ENCODE assay signal across 19 cellular contexts in genomic region chr7:157407512-157408257, GRCh38.
DNase-seq lines count a peak whose midpoint lies in the region; ATAC-seq, FAIRE-seq and TF ChIP-seq lines count a peak whose summit lies in the region.
"Had no signal": no experiment of that assay in that cellular context is flagged by ENCODE, and none has a peak within 500 bp of the region (broad histone marks: within the 10 kb centered on the region; RNA-seq: fewer than 3 reads in every experiment).

No MANE protein-coding gene starts in this region.

- H3K79me2 ChIP-seq in GM23338 (replicated peaks; ENCODE audit: insufficient read depth): peaks cover 74% of the 10 kb centered on the region
- H3K79me2 ChIP-seq in astrocyte (ENCODE audit: insufficient read depth, low read length): peaks cover 25% of the 10 kb centered on the region

- TF ChIP-seq CTCF in GM23338 (conservative IDR thresholded peaks at IDR 0.05; ENCODE audit: low read depth in 2 of 2) (no peak), astrocyte (IDR thresholded peaks at IDR 0.05; ENCODE audit: insufficient read depth, low read depth, low read length) (no peak), natural killer cell (IDR thresholded peaks at IDR 0.05) (no peak), brain microvascular endothelial cell (IDR thresholded peaks at IDR 0.05; ENCODE audit: low read depth, low read length, missing control alignments) (no peak)

- 0 out of 2 replicates have a peak, but pooled peaks cover 3% of the 10 kb centered on the region for H3K36me3 ChIP-seq in GM23338 (ENCODE audit: insufficient read depth)
- H3K36me3 ChIP-seq in astrocyte (ENCODE audit: insufficient read depth, low read length): peaks cover 2% of the 10 kb centered on the region
- peaks cover 16% of the 10 kb centered on the region for H3K36me3 ChIP-seq in brain microvascular endothelial cell (replicated peaks)
- H3K36me3 ChIP-seq: HAP-1 had no signal

- no peak for FAIRE-seq in astrocyte (lab: Jason Lieb, UNC)

- H3K4me2 ChIP-seq in GM23338 (no peak overlapping the region), astrocyte (ENCODE audit: low read length) (no peak overlapping the region)

- H3K36me3 Mint-ChIP-seq in GM23338 (ENCODE audit: low read depth) (peaks cover 53% of the 10 kb centered on the region), astrocyte (ENCODE audit: low read depth, unreplicated experiment) (peaks cover 13% of the 10 kb centered on the region), natural killer cell (no peaks in the 10 kb centered on the region)

- no peaks in the 10 kb centered on the region for H3K9me2 ChIP-seq in GM23338 (ENCODE audit: insufficient read depth)

- H3F3A ChIP-seq in GM23338 (replicated peaks; ENCODE audit: low read depth): peaks cover 47% of the 10 kb centered on the region

- H4K20me1 ChIP-seq in GM23338 (replicated peaks; ENCODE audit: insufficient read depth) (peaks cover 42% of the 10 kb centered on the region), astrocyte (ENCODE audit: insufficient read depth, low read length) (peaks cover 78% of the 10 kb centered on the region)

- H3K4me3 Mint-ChIP-seq in GM23338 (no peak overlapping the region), astrocyte (ENCODE audit: unreplicated experiment) (no peak overlapping the region), natural killer cell (no peak overlapping the region)
- H3K4me3 Mint-ChIP-seq: IgD-negative memory B cell had no signal

- H3K9me3 Mint-ChIP-seq in GM23338 (peaks cover 3% of the 10 kb centered on the region; the same call in 1 of the 3 replicates), astrocyte (ENCODE audit: unreplicated experiment) (peaks cover 3% of the 10 kb centered on the region), natural killer cell (no peaks in the 10 kb centered on the region)
- H3K9me3 Mint-ChIP-seq: CD4-positive, CD25-positive, alpha-beta regulatory T cell; IgD-negative memory B cell had no signal

- ATAC-seq in GM23338 (no peak), natural killer cell (no peak), GM18873 (IDR thresholded peaks at IDR 0.05; ENCODE audit: low FRiP score, unreplicated experiment) (no peak)
- ATAC-seq: Panc1 had no signal

- H3K4me3 ChIP-seq in GM23338 (no peak overlapping the region), astrocyte (ENCODE audit: insufficient read depth, low read depth, low read length) (no peak overlapping the region), brain microvascular endothelial cell (ENCODE audit: low read depth, low read length) (no peak overlapping the region)
- H3K4me3 ChIP-seq: HAP-1, SJSA1 had no signal

- DNase-seq in D341Med (ENCODE audit: low spot score): peak; percentile 24
- DNase-seq in GM23338 (ENCODE audit: low spot score): no peak
- DNase-seq in astrocyte (ENCODE audit: low read depth): no peak
- DNase-seq in posterior vena cava (ENCODE audit: low spot score): peak; percentile 54
- DNase-seq in natural killer cell: no peak
- no peak for DNase-seq in brain microvascular endothelial cell
- DNase-seq: CD4-positive, CD25-positive, alpha-beta regulatory T cell; DMS79; NCI-H1105; NCI-H146; NCI-H2029; NCI-H2227 treated with DMSO at 0.1 percent for 48 hours; NCI-H510A treated with DMSO at 0.1 percent for 48 hours; NCI-H774 had no signal

- H3K9ac ChIP-seq in astrocyte (ENCODE audit: low read length): no peak overlapping the region

- H3K4me1 Mint-ChIP-seq in GM23338: peaks cover 37% of the 10 kb centered on the region
- H3K4me1 Mint-ChIP-seq in astrocyte (ENCODE audit: low read depth, unreplicated experiment): peaks cover 28% of the 10 kb centered on the region
- H3K4me1 Mint-ChIP-seq in natural killer cell: peaks cover 0 to 12% of the 10 kb centered on the region in 2 donors

- intact Hi-C loops in posterior vena cava (cut with DNase I): no loop called here
- intact Hi-C loops in natural killer cell (cut with micrococcal nuclease): no loop called here

- no peak overlapping the region for H2AFZ ChIP-seq in GM23338
- H2AFZ ChIP-seq in astrocyte (ENCODE audit: low read depth, low read length): no peak overlapping the region

- H3K4me1 ChIP-seq in GM23338 (ENCODE audit: insufficient read depth) (peaks cover 18% of the 10 kb centered on the region), astrocyte (ENCODE audit: insufficient read depth, low read length) (peaks cover 43% of the 10 kb centered on the region)
- H3K4me1 ChIP-seq: HAP-1 had no signal

- H3K27ac Mint-ChIP-seq in GM23338: peak overlapping the region; percentile 70; the same call in 1 of the 2 replicates
- peak overlapping the region; percentile 26 for H3K27ac Mint-ChIP-seq in astrocyte (ENCODE audit: unreplicated experiment)
- H3K27ac Mint-ChIP-seq in natural killer cell: no peak overlapping the region
- H3K27ac Mint-ChIP-seq: CD4-positive, CD25-positive, alpha-beta regulatory T cell; IgD-negative memory B cell had no signal

- H3K27ac ChIP-seq in GM23338 (ENCODE audit: low read depth) (peak overlapping the region; percentile 84), astrocyte (ENCODE audit: low read depth, low read length) (no peak overlapping the region), brain microvascular endothelial cell (no peak overlapping the region)
- H3K27ac ChIP-seq: SJSA1 had no signal

- H3K27me3 ChIP-seq in GM23338 (ENCODE audit: insufficient read depth) (no peaks in the 10 kb centered on the region), astrocyte (ENCODE audit: insufficient read depth, low read length) (no peaks in the 10 kb centered on the region), brain microvascular endothelial cell (replicated peaks) (no peaks in the 10 kb centered on the region)
- H3K27me3 ChIP-seq: SJSA1 had no signal

- H3K27me3 Mint-ChIP-seq in GM23338 (ENCODE audit: insufficient read depth, low read depth, poor library complexity) (peaks cover 38% of the 10 kb centered on the region), astrocyte (ENCODE audit: low read depth, unreplicated experiment) (no peaks in the 10 kb centered on the region), natural killer cell (ENCODE audit: low read depth in 2 of 2) (no peaks in the 10 kb centered on the region)
- H3K27me3 Mint-ChIP-seq: CD4-positive, CD25-positive, alpha-beta regulatory T cell; IgD-negative memory B cell had no signal

- in situ Hi-C loops in brain microvascular endothelial cell (cut with HindIII; ENCODE audit: low pct_ligation_motif_present, low sequenced_read_pairs): no loop called here

- no peaks in the 10 kb centered on the region for H3K9me3 ChIP-seq in astrocyte (ENCODE audit: insufficient read depth, low read depth, low read length)
- H3K9me3 ChIP-seq: HAP-1, SJSA1 had no signal

TF ChIP-seq in GM23338, 12 proteins besides CTCF, POLR2A, EP300 and RAD21:
- TF ChIP-seq JUNB (IDR thresholded peaks at IDR 0.05; ENCODE audit: unreplicated experiment) (no peak), EZH2 (IDR thresholded peaks at IDR 0.05; ENCODE audit: low read depth, unreplicated experiment) (no peak)

Comparison
In these comparisons a context has a peak if more than half of its experiments do, and no peak if none do; other contexts are left out.
1. DNase-seq: peak in D341Med (single experiment) and posterior vena cava (single experiment); none in GM23338 (single experiment), astrocyte (single experiment), natural killer cell (single experiment) and brain microvascular endothelial cell (single experiment).
2. H3K27ac Mint-ChIP-seq: peak in GM23338 (single experiment) and astrocyte (single experiment); none in natural killer cell (0 of 2).